ENCODE assay signal across 1 cellular context in the genomic region with DNA sequence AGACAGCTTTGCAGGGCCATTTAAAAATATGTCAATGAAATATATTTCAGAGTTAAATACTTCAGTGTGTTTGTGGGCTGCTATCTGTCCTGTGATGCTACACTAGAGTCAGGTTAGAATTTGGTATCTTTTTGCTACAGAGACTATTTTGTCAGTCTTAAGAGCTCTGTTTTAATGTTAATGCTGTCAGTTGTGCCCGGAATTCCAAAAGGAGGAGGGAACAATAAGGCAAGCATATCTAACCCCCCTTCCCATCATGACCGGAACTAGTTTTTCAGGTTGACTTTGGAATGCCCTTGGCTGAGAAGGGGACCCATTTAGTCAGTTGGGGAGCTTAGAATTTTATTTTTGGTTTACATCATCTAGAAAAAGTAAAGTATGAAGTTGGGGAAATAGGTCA.
TF ChIP-seq lines count a peak whose summit lies in the region.

No MANE protein-coding gene starts in this region.

TF ChIP-seq in WTC11, 78 proteins besides CTCF, POLR2A, EP300 and RAD21 (continued from another document):
- TF ChIP-seq, protein P1, sequence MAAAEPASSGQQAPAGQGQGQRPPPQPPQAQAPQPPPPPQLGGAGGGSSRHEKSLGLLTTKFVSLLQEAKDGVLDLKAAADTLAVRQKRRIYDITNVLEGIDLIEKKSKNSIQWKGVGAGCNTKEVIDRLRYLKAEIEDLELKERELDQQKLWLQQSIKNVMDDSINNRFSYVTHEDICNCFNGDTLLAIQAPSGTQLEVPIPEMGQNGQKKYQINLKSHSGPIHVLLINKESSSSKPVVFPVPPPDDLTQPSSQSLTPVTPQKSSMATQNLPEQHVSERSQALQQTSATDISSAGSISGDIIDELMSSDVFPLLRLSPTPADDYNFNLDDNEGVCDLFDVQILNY (CRISPR knock-in tag; IDR thresholded peaks at IDR 0.05), result no peak
